9 cellular contexts compared by ENCODE assay signal in genomic region chr3:184174278-184174645, GRCh38. TPM values are rescaled to one million over a fixed set of nuclear protein-coding genes. Genes with fewer than 3 reads are reported as not detected.
A peak's percentile ranks its signal among the peaks of the same experiment; 100 is the strongest.
DNase-seq lines count a peak whose midpoint lies in the region; ATAC-seq and TF ChIP-seq lines count a peak whose summit lies in the region.
"Had no signal": no experiment of that assay in that cellular context is flagged by ENCODE, and none has a peak within 500 bp of the region (broad histone marks: within the 10 kb centered on the region; RNA-seq: fewer than 3 reads in every experiment).

No MANE protein-coding gene starts in this region.

- no peaks in the 10 kb centered on the region for H3K9me3 Mint-ChIP-seq in MCF 10A (ENCODE audit: unreplicated experiment)

- no peaks in the 10 kb centered on the region for H3K27me3 ChIP-seq in mammary epithelial cell (ENCODE audit: insufficient read depth, low read length)
- no peaks in the 10 kb centered on the region for H3K27me3 ChIP-seq in layer of hippocampus (ENCODE audit: control insufficient read depth, insufficient read depth, low read length)
- no peaks in the 10 kb centered on the region for H3K27me3 ChIP-seq in tibial artery

- no peak overlapping the region for H3K27ac ChIP-seq in mammary epithelial cell (ENCODE audit: insufficient read depth, low read depth, low read length)
- H3K27ac ChIP-seq in layer of hippocampus (ENCODE audit: low read depth, low read length), result peak overlapping the region; percentile 9
- peak overlapping the region; percentile 56 to 70 for H3K27ac ChIP-seq in tibial artery

- H3K4me1 Mint-ChIP-seq in MCF 10A (ENCODE audit: insufficient read depth, unreplicated experiment) (peaks cover 29% of the 10 kb centered on the region), T-helper 17 cell (peaks cover 24% of the 10 kb centered on the region)

- H3K27me3 Mint-ChIP-seq in MCF 10A (ENCODE audit: insufficient read depth, unreplicated experiment) (no peaks in the 10 kb centered on the region), T-helper 17 cell (no peaks in the 10 kb centered on the region)

- H3K4me1 ChIP-seq in mammary epithelial cell (ENCODE audit: insufficient read depth, low read length), result peaks cover 29% of the 10 kb centered on the region
- H3K4me1 ChIP-seq in tibial artery, result peaks cover 0 to 37% (median 28%) of the 10 kb centered on the region in 4 donors

- dilution Hi-C loops in mammary epithelial cell (cut with HindIII; ENCODE audit: low sequenced_read_pairs), result no loop called here

- H3K9me3 ChIP-seq in mammary epithelial cell (replicated peaks; ENCODE audit: insufficient read depth, low read length) (no peaks in the 10 kb centered on the region), T-helper 17 cell (ENCODE audit: control insufficient read depth, low read length, poor library complexity, severe bottlenecking) (no peaks in the 10 kb centered on the region), tibial artery (no peaks in the 10 kb centered on the region)

- H3K4me2 ChIP-seq in mammary epithelial cell (ENCODE audit: insufficient read depth, low read depth, low read length), result no peak overlapping the region

- H3K36me3 ChIP-seq in mammary epithelial cell (ENCODE audit: insufficient read depth, low read length), result peaks cover 18% of the 10 kb centered on the region
- peaks cover 40 to 65% (median 53%) of the 10 kb centered on the region in 3 donors for H3K36me3 ChIP-seq in tibial artery

- peaks cover 46% of the 10 kb centered on the region for H3K79me2 ChIP-seq in mammary epithelial cell (ENCODE audit: insufficient read depth, low read length)

- H3K27ac Mint-ChIP-seq in MCF 10A (ENCODE audit: low read depth, unreplicated experiment) (no peak overlapping the region), T-helper 17 cell (peak overlapping the region; percentile 97)

- CTCF ChIA-PET in MCF 10A (lab: Yijun Ruan, JAX), result interaction anchor here (0.6 to 1.4 kb wide), 4 partner anchors 9 to 30 kb away, joined by 3 to 4 read pairs (median 3); no protein-coding TSS in a partner anchor
- CTCF ChIA-PET in mammary epithelial cell (lab: Charles Lee; ENCODE audit: low non-redundant PET), result interaction anchor here (0.6 to 0.7 kb wide), 3 partner anchors 11 to 907 kb away, joined by 4 to 15 read pairs (median 5); partner anchors contain the start of gene VPS8

- H3K36me3 Mint-ChIP-seq in MCF 10A (ENCODE audit: insufficient read depth, unreplicated experiment) (peaks cover 23% of the 10 kb centered on the region), T-helper 17 cell (ENCODE audit: low read depth) (peaks cover 5% of the 10 kb centered on the region)

- POLR2A ChIA-PET in MCF 10A (lab: Yijun Ruan, JAX), result interaction anchor here (0.6 to 4.3 kb wide), 8 partner anchors 12 to 289 kb away, joined by 3 to 31 read pairs (median 4); partner anchors contain the start of genes ABCF3, DVL3, EIF2B5 and PARL

- TF ChIP-seq CTCF in MCF 10A (IDR thresholded peaks at IDR 0.05; ENCODE audit: unreplicated experiment) (no peak), mammary epithelial cell (conservative IDR thresholded peaks at IDR 0.05 in 1 of 2, IDR thresholded peaks at IDR 0.05 in 1 of 2; ENCODE audit: extremely low read depth in 1 of 2, insufficient read depth in 1 of 2, low read depth in 1 of 2, low read length in 2 of 2) (no peak), tibial artery (IDR thresholded peaks at IDR 0.05) (no peak)

- H3K4me3 Mint-ChIP-seq in MCF 10A (ENCODE audit: unreplicated experiment) (peak overlapping the region; percentile 100), T-helper 17 cell (peak overlapping the region; percentile 96)

- intact Hi-C loops in MCF 10A (cut with micrococcal nuclease) (loop anchor here (2.0 kb wide), 1 partner anchor 17 kb away; no protein-coding TSS in a partner anchor), mammary epithelial cell (cut with micrococcal nuclease) (loop anchor here (1.0 to 2.0 kb wide), 2 partner anchors 19 to 39 kb away; partner anchors contain the start of genes DVL3 and EIF2B5), tibial artery (cut with DNase I; ENCODE audit: low total_unique reads) (loop anchor here (2.0 kb wide), 2 partner anchors 19 to 75 kb away; partner anchors contain the start of genes ALG3, DVL3 and EEF1AKMT4)

- DNase-seq in MCF 10A (ENCODE audit: unreplicated experiment) (no peak), mammary epithelial cell (no peak), T-helper 17 cell (no peak), tibial artery (no peak), NCI-H446 (lab: John Stamatoyannopoulos, UW) (no peak), DMS 273 (lab: John Stamatoyannopoulos, UW; ENCODE audit: unreplicated experiment) (no peak)

- H4K20me1 ChIP-seq in mammary epithelial cell (ENCODE audit: insufficient read depth, low read length), result no peaks in the 10 kb centered on the region

- ATAC-seq in T-helper 17 cell (no peak), HG03139 (IDR thresholded peaks at IDR 0.05; ENCODE audit: unreplicated experiment) (no peak)

- H2AFZ ChIP-seq in mammary epithelial cell (ENCODE audit: low read depth, low read length), result no peak overlapping the region

- WGBS in mammary epithelial cell (ENCODE audit: low coverage, missing lambda C conversion rate), result 30% methylated on average over 3 of the region's 4 CpGs

- H3K4me3 ChIP-seq in mammary epithelial cell (replicated peaks in 1 of 3; ENCODE audit: insufficient read depth in 1 of 3, low read depth in 2 of 3, low read length in 3 of 3), result no peak overlapping the region
- H3K4me3 ChIP-seq in tibial artery, result no peak overlapping the region

- no peak overlapping the region for H3K9ac ChIP-seq in mammary epithelial cell (ENCODE audit: insufficient read depth, low read length)

- BruUV-seq in MCF 10A (replicated peaks; lab: Mats Ljungman, UMichigan) (no TSS peak), mammary epithelial cell (replicated peaks; lab: Mats Ljungman, UMichigan) (no TSS peak)

- in situ Hi-C loops in mammary epithelial cell (cut with MboI; ENCODE audit: low sequenced_read_pairs in 2 of 2), result no loop called here

RNA-seq across cellular contexts. Expression of gene AP2M1, which starts 0.4 kb away (rescaled TPM):
- total RNA-seq in MCF 10A (2022), result 280 and 301 TPM in 2 replicates
- 100 to 1,000 TPM; 291 to 348 TPM for total RNA-seq in mammary epithelial cell
- polyA plus RNA-seq in mammary epithelial cell, result 441 TPM
- 388 TPM for polyA minus RNA-seq in mammary epithelial cell
- total RNA-seq in T-helper 17 cell, result 100 to 1,000 TPM; 120 to 164 TPM

RNA-seq across cellular contexts. Expression of gene ABCF3, which starts 11.7 kb away (rescaled TPM):
- 62.7 and 73.9 TPM in 2 replicates for total RNA-seq in MCF 10A (2022)
- total RNA-seq in mammary epithelial cell, result 10 to 100 TPM; 50.8 to 58.2 TPM
- 47.4 TPM for polyA plus RNA-seq in mammary epithelial cell
- polyA minus RNA-seq in mammary epithelial cell, result 98.9 TPM
- total RNA-seq in T-helper 17 cell, result 100 to 1,000 TPM; 118 to 120 TPM

RNA-seq across cellular contexts. Expression of gene DVL3, which starts 19.1 kb away (rescaled TPM):
- total RNA-seq in MCF 10A (2022), result 73.4 and 74.5 TPM in 2 replicates
- total RNA-seq in mammary epithelial cell, result 10 to 100 TPM; 35.2 to 58.7 TPM
- 20.4 TPM for polyA plus RNA-seq in mammary epithelial cell
- polyA minus RNA-seq in mammary epithelial cell, result 18.0 TPM
- 10 to 100 TPM; 31.5 to 42.9 TPM for total RNA-seq in T-helper 17 cell

RNA-seq across cellular contexts. Expression of gene EIF2B5, which starts 39.1 kb away (rescaled TPM):
- total RNA-seq in MCF 10A (2022) (33.8 and 36.1 TPM in 2 replicates), mammary epithelial cell (10 to 100 TPM; 24.5 to 34.8 TPM), T-helper 17 cell (10 to 100 TPM; 49.5 to 53.8 TPM)
- polyA plus RNA-seq in mammary epithelial cell, result 32.8 TPM
- polyA minus RNA-seq in mammary epithelial cell, result 61.6 TPM

RNA-seq across cellular contexts. Expression of gene VWA5B2, which starts 55.1 kb away (rescaled TPM):
- not detected in 2 replicates for total RNA-seq in MCF 10A (2022)
- total RNA-seq in mammary epithelial cell, result under 1 TPM; 0.19 to 0.33 TPM
- polyA plus RNA-seq in mammary epithelial cell, result 0.01 TPM
- polyA minus RNA-seq in mammary epithelial cell, result not detected
- not detected for total RNA-seq in T-helper 17 cell
- total RNA-seq: pulmonary artery endothelial cell had no signal
